Comparison of ENCODE assay signal across 20 cellular contexts in the genomic region with DNA sequence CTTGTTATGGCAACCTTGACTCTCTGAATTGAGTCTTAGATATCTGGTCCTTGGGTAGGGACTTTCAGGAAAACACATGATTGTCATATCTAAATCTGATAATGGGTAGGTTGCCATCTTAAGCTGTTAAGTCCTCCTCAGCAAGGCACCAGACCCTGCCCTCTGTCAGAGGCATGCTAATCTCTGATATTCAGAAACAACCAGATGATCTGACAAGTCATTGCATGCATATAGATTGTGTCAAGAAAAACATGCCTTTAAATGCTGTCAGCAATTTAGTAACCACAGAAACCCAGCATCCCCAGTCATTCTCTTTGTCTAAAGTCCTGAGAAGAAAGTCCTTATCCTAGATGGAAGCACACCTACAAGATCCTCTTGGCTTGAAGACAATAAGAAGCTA.
DNase-seq lines count a peak whose midpoint lies in the region; ATAC-seq, FAIRE-seq and TF ChIP-seq lines count a peak whose summit lies in the region.
"Had no signal": no experiment of that assay in that cellular context is flagged by ENCODE, and none has a peak within 500 bp of the region (broad histone marks: within the 10 kb centered on the region; RNA-seq: fewer than 3 reads in every experiment).

No MANE protein-coding gene starts in this region.

- no peak for ATAC-seq in GM19463 (IDR thresholded peaks at IDR 0.05; ENCODE audit: unreplicated experiment)

- H3K4me1 ChIP-seq in keratinocyte (ENCODE audit: control insufficient read depth, extremely low read depth, insufficient read depth, low read length), result peaks cover 6% of the 10 kb centered on the region
- H3K4me1 ChIP-seq: BE2C had no signal

- H2AFZ ChIP-seq in keratinocyte (ENCODE audit: control insufficient read depth, low read length), result peak overlapping the region; percentile 68
- H2AFZ ChIP-seq: GM23248 had no signal

- dilution Hi-C loops in keratinocyte (cut with MboI; ENCODE audit: extremely low pct_ligation_motif_present, low sequenced_read_pairs), result no loop called here

- peak overlapping the region; percentile 59 for H3K4me2 ChIP-seq in keratinocyte (ENCODE audit: control insufficient read depth, extremely low read depth, insufficient read depth, low read depth, low read length)

- POLR2A ChIA-PET in RWPE1 (lab: Yijun Ruan, JAX; ENCODE audit: low non-redundant PET), result no interaction called here

- TF ChIP-seq CTCF in RWPE1 (conservative IDR thresholded peaks at IDR 0.05; ENCODE audit: low read depth) (no peak), bronchial epithelial cell (IDR thresholded peaks at IDR 0.05; ENCODE audit: insufficient read depth, low read length, severe bottlenecking) (no peak), keratinocyte (optimal IDR thresholded peaks at IDR 0.05 in 1 of 3, IDR thresholded peaks at IDR 0.05 in 1 of 3, conservative IDR thresholded peaks at IDR 0.05 in 1 of 3; ENCODE audit: extremely low read depth in 1 of 3, insufficient read depth in 2 of 3, low read length in 3 of 3) (no peak), GM10266 (IDR thresholded peaks at IDR 0.05; ENCODE audit: control insufficient read depth, insufficient read depth, low read depth, missing control alignments) (no peak)

- peak; percentile 9 for DNase-seq in HPDE6-E6E7 (ENCODE audit: extremely low spot score)
- peak; percentile 4 for DNase-seq in RWPE1 (ENCODE audit: low spot score)
- DNase-seq in bronchial epithelial cell (ENCODE audit: low read depth), result peak; percentile 90
- DNase-seq in keratinocyte (ENCODE audit: low read depth, low spot score), result no peak
- no peak for DNase-seq in GM10266 (ENCODE audit: extremely low spot score)
- no peak for DNase-seq in GM19240 (ENCODE audit: insufficient read length, low spot score)
- DNase-seq: ACHN; BE2C; C1 segment of cervical spinal cord; CD4-positive, CD25-positive, alpha-beta regulatory T cell; CD8-positive, alpha-beta memory T cell; COR-L47; GM23248; HCEC 1CT had no signal

- FAIRE-seq in bronchial epithelial cell (lab: Jason Lieb, UNC) (no peak), keratinocyte (lab: Jason Lieb, UNC) (peak; percentile 93)
- FAIRE-seq: A204.1, G401.6, GM12892, GM18507, H54 had no signal

- H4K20me1 ChIP-seq in keratinocyte (ENCODE audit: control insufficient read depth, extremely low read depth, insufficient read depth, low read length), result no peaks in the 10 kb centered on the region

- no peak overlapping the region for H3K9ac ChIP-seq in keratinocyte (ENCODE audit: control insufficient read depth, extremely low read depth, insufficient read depth, low read length)
- H3K9ac ChIP-seq: GM23248 had no signal

- CTCF ChIA-PET in RWPE1 (lab: Yijun Ruan, JAX), result interaction anchor here (2.1 kb wide), 1 partner anchor 149 kb away, joined by 5 read pairs; the partner anchor contains the start of gene EDN1

- no peaks in the 10 kb centered on the region for H3K27me3 ChIP-seq in bronchial epithelial cell (ENCODE audit: control insufficient read depth, insufficient read depth, low read length)
- H3K27me3 ChIP-seq in keratinocyte (ENCODE audit: control insufficient read depth, extremely low read depth, insufficient read depth, low read length), result no peaks in the 10 kb centered on the region
- H3K27me3 ChIP-seq: BE2C had no signal

- no peaks in the 10 kb centered on the region for H3K9me3 ChIP-seq in keratinocyte (ENCODE audit: control insufficient read depth, low read depth, low read length)
- H3K9me3 ChIP-seq: BE2C had no signal

- H3K36me3 ChIP-seq in bronchial epithelial cell (ENCODE audit: control insufficient read depth, insufficient read depth, low read length), result no peaks in the 10 kb centered on the region
- H3K36me3 ChIP-seq in keratinocyte (ENCODE audit: control insufficient read depth in 2 of 2, extremely low read depth in 1 of 2, insufficient read depth in 2 of 2, low read length in 2 of 2), result no peaks in the 10 kb centered on the region
- H3K36me3 ChIP-seq: BE2C had no signal

- H3K9me1 ChIP-seq in keratinocyte (ENCODE audit: control insufficient read depth, extremely low read depth, insufficient read depth, low read length), result no peaks in the 10 kb centered on the region

- no peak overlapping the region for H3K4me3 ChIP-seq in bronchial epithelial cell (ENCODE audit: low read depth, low read length)
- no peak overlapping the region for H3K4me3 ChIP-seq in keratinocyte (ENCODE audit: control insufficient read depth in 2 of 3, extremely low read depth in 1 of 3, insufficient read depth in 2 of 3, low read depth in 1 of 3, low read length in 3 of 3)
- H3K4me3 ChIP-seq: GM23248 had no signal

- H3K79me2 ChIP-seq in keratinocyte (ENCODE audit: control insufficient read depth, insufficient read depth, low read length), result no peaks in the 10 kb centered on the region

- H3K27ac ChIP-seq in RWPE1 (no peak overlapping the region), keratinocyte (ENCODE audit: control insufficient read depth, insufficient read depth, low read length) (peak overlapping the region; percentile 16)
- H3K27ac ChIP-seq: GM23248 had no signal

Comparison
In these comparisons a context has a peak if more than half of its experiments do, and no peak if none do; other contexts are left out.
1. DNase-seq: peak in HPDE6-E6E7 (single experiment), RWPE1 (single experiment) and bronchial epithelial cell (single experiment); none in keratinocyte (single experiment), GM10266 (single experiment) and GM19240 (single experiment).